8 cellular contexts compared by ENCODE assay signal in genomic region chr16:21599158-21599993, GRCh38. TPM values are rescaled to one million over a fixed set of nuclear protein-coding genes. Genes with fewer than 3 reads are reported as not detected.
DNase-seq lines count a peak whose midpoint lies in the region; TF ChIP-seq lines count a peak whose summit lies in the region.

Gene METTL9 (plus strand): TSS chr16:21599577. CDS start chr16:21599734, 157 bp downstream.

- H3K36me3 Mint-ChIP-seq in neural progenitor cell = no peaks in the 10 kb centered on the region

- no peaks in the 10 kb centered on the region for H4K20me1 ChIP-seq in MM.1S (ENCODE audit: insufficient read depth, low read length)
- H4K20me1 ChIP-seq in neural progenitor cell (ENCODE audit: low read depth) = peaks cover 43% of the 10 kb centered on the region

- H3K4me3 ChIP-seq in HAP-1 = peak within 1 kb of the TSS; percentile 77
- peak within 1 kb of the TSS; percentile 94 for H3K4me3 ChIP-seq in MM.1S (ENCODE audit: low read length)
- peak within 1 kb of the TSS; percentile 81 to 87 for H3K4me3 ChIP-seq in foreskin fibroblast (ENCODE audit: low read depth in 1 of 2, low read length in 2 of 2)
- H3K4me3 ChIP-seq in neural progenitor cell = peak within 1 kb of the TSS; percentile 84

- H3K9me3 ChIP-seq in ES-I3 (ENCODE audit: control insufficient read depth, insufficient read depth, low read length) (no peaks in the 10 kb centered on the region), HAP-1 (no peaks in the 10 kb centered on the region), MM.1S (replicated peaks; ENCODE audit: insufficient read depth, low read length) (no peaks in the 10 kb centered on the region), neural progenitor cell (ENCODE audit: low read depth) (no peaks in the 10 kb centered on the region)

- H3F3A ChIP-seq in MM.1S (ENCODE audit: insufficient read depth, low read length) (peaks cover 10% of the 10 kb centered on the region; the same call in 1 of the 2 replicates), neural progenitor cell (ENCODE audit: low read depth) (peaks cover 10% of the 10 kb centered on the region)

- H3K4me1 Mint-ChIP-seq in neural progenitor cell = peaks cover 42% of the 10 kb centered on the region

- in situ Hi-C loops in HAP-1 (cut with MboI; ENCODE audit: low sequenced_read_pairs) = no loop called here

- H3K79me2 ChIP-seq in MM.1S (ENCODE audit: low read length) (peaks cover 45% of the 10 kb centered on the region), neural progenitor cell (ENCODE audit: low read depth) (peaks cover 45% of the 10 kb centered on the region)

- no peak for TF ChIP-seq CTCF in MM.1S (IDR thresholded peaks at IDR 0.05; ENCODE audit: low read length)
- no peak for TF ChIP-seq CTCF in foreskin fibroblast (IDR thresholded peaks at IDR 0.05; ENCODE audit: low read depth, low read length)
- peak; percentile 3 for TF ChIP-seq CTCF in neural progenitor cell (IDR thresholded peaks at IDR 0.05)

- peak within 1 kb of the TSS; percentile 97 for H3K9ac ChIP-seq in ES-I3 (ENCODE audit: low read depth, low read length)
- peak within 1 kb of the TSS; percentile 90 for H3K9ac ChIP-seq in MM.1S (ENCODE audit: low read length)
- H3K9ac ChIP-seq in neural progenitor cell = peak within 1 kb of the TSS; percentile 87

- H3K36me3 ChIP-seq in ES-I3 (ENCODE audit: insufficient read depth, low read length) = no peaks in the 10 kb centered on the region
- peaks cover 3% of the 10 kb centered on the region; the same call in 1 of the 2 replicates for H3K36me3 ChIP-seq in HAP-1 (replicated peaks)
- H3K36me3 ChIP-seq in MM.1S (replicated peaks; ENCODE audit: insufficient read depth, low read length) = no peaks in the 10 kb centered on the region
- no peaks in the 10 kb centered on the region for H3K36me3 ChIP-seq in neural progenitor cell

- H3K9me3 Mint-ChIP-seq in neural progenitor cell = no peaks in the 10 kb centered on the region

- H2AFZ ChIP-seq in MM.1S (ENCODE audit: low read length) (peak within 1 kb of the TSS; percentile 97), neural progenitor cell (replicated peaks) (peak within 1 kb of the TSS; percentile 89)

- H3K27ac ChIP-seq in MM.1S (ENCODE audit: low read length) = peak within 1 kb of the TSS; percentile 68
- peak within 1 kb of the TSS; percentile 94 for H3K27ac ChIP-seq in neural progenitor cell

- no peaks in the 10 kb centered on the region for H3K9me2 ChIP-seq in MM.1S (replicated peaks; ENCODE audit: insufficient read depth, low read length)

- DNase-seq in HAP-1 (ENCODE audit: low spot score in 2 of 2) (peak; percentile 87 to 96), MM.1S (peak; percentile 95), SIG-M5 (lab: John Stamatoyannopoulos, UW) (peak; percentile 59), foreskin fibroblast (peak; percentile 96 to 99), neural progenitor cell (ENCODE audit: low spot score) (peak; percentile 98), stromal cell of bone marrow (ENCODE audit: low read depth) (peak; percentile 91)
- DNase-seq in activated gamma-delta T cell treated with anti-CD3 and anti-CD28 coated beads, Interleukin-2, amount 50 U/mL, for 16 hours (ENCODE audit: low read depth) = peak; percentile 91

- H3K4me1 ChIP-seq in ES-I3 (ENCODE audit: insufficient read depth, low read length) = no peaks in the 10 kb centered on the region
- peaks cover 18% of the 10 kb centered on the region for H3K4me1 ChIP-seq in HAP-1
- peaks cover 19% of the 10 kb centered on the region for H3K4me1 ChIP-seq in MM.1S (ENCODE audit: low read length)
- peaks cover 21% of the 10 kb centered on the region for H3K4me1 ChIP-seq in neural progenitor cell

- H3K27ac Mint-ChIP-seq in neural progenitor cell = peak within 1 kb of the TSS; percentile 96

- no peaks in the 10 kb centered on the region for H3K27me3 Mint-ChIP-seq in neural progenitor cell (ENCODE audit: insufficient read depth, low read depth)

- peak within 1 kb of the TSS; percentile 93 for H3K4me3 Mint-ChIP-seq in neural progenitor cell

- H3K4me2 ChIP-seq in MM.1S (ENCODE audit: low read depth, low read length) (peak within 1 kb of the TSS; percentile 80), neural progenitor cell (peak within 1 kb of the TSS; percentile 90)

- H3K27me3 ChIP-seq in HAP-1 (ENCODE audit: low read depth) (no peaks in the 10 kb centered on the region), MM.1S (replicated peaks; ENCODE audit: insufficient read depth, low read length) (no peaks in the 10 kb centered on the region), neural progenitor cell (no peaks in the 10 kb centered on the region)

RNA-seq across cellular contexts. Expression of gene METTL9, which starts in this region (rescaled TPM):
- total RNA-seq in neural progenitor cell (ENCODE audit: low replicate concordance) = 234 and 329 TPM in 2 replicates

Comparison
In these comparisons a context has a peak if more than half of its experiments do, and no peak if none do; other contexts are left out.
1. Peak in every context shown above with its lines: DNase-seq, H3K4me3 ChIP-seq and H3K27ac ChIP-seq.